ENCODE assay signal across 6 cellular contexts in the genomic region with DNA sequence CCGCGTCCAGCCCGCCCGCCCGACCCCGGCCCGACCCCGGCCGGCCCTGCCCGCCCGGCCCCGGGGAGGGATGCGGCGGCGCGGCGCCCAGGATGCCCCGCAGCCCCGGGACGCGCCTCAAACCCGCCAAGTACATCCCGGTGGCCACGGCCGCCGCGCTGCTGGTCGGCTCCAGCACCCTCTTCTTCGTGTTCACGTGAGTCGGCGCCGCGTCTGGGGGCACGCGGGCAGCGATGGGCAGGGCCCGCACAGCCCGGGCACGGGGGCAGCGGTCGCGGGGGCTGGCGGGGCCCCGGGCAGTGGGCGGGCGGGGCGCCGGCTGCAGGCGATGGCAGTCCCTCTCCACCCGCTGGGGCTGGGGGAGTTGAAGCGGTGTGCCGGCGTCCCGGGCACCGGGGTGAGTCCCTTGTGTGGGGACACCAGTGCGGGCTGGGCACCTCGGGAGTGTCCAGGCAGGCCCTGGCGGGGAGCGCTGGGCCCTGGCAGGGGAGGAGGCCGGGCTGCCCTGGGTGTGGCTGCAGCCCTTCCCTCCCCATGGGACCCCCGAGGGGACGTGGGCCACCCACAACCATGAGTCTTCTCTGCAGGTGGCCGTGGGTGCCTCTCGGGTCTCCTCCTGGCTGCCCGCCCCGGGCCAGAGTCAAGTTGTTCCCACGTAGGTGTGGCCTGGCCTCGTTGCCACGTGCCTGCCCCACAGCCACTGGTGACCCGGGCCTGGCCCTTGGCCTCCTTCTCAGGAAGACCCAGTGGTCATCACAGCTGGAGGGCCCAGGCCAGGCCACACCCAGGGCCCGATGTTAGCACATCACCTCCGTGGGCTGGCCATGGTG. TPM values are rescaled to one million over a fixed set of nuclear protein-coding genes. Genes with fewer than 3 reads are reported as not detected.
DNase-seq lines count a peak whose midpoint lies in the region; ATAC-seq and TF ChIP-seq lines count a peak whose summit lies in the region.

No MANE protein-coding gene starts in this region.

- DNase-seq in AG20443 (ENCODE audit: low spot score) (peak; percentile 58), coronary artery (ENCODE audit: low spot score) (peak; percentile 80), islet precursor cell (no peak), mucosa of gallbladder (ENCODE audit: low spot score) (no peak)

- no peak for TF ChIP-seq CTCF in coronary artery (IDR thresholded peaks at IDR 0.05)
- no peak for TF ChIP-seq CTCF in parathyroid adenoma (IDR thresholded peaks at IDR 0.05)

- H3K4me1 ChIP-seq in parathyroid adenoma, result peaks cover 4% of the 10 kb centered on the region

- peak; percentile 11 for ATAC-seq in HG03442 (IDR thresholded peaks at IDR 0.05; ENCODE audit: unreplicated experiment)

- H3K27me3 ChIP-seq in parathyroid adenoma (ENCODE audit: control insufficient read depth, insufficient read depth, low read length), result no peaks in the 10 kb centered on the region

- H2AFZ ChIP-seq in parathyroid adenoma, result no peak overlapping the region

- H3K36me3 ChIP-seq in parathyroid adenoma (ENCODE audit: control insufficient read depth, insufficient read depth, low read length), result no peaks in the 10 kb centered on the region

- peak overlapping the region; percentile 94 for H3K4me2 ChIP-seq in parathyroid adenoma (ENCODE audit: low read length)

- H3K9ac ChIP-seq in parathyroid adenoma, result no peak overlapping the region

- H3K27ac ChIP-seq in coronary artery, result peak overlapping the region; percentile 60 to 99
- no peak overlapping the region for H3K27ac ChIP-seq in parathyroid adenoma

- peak overlapping the region; percentile 100 for H3K4me3 ChIP-seq in coronary artery
- peak overlapping the region; percentile 54 for H3K4me3 ChIP-seq in parathyroid adenoma (ENCODE audit: low read depth, low read length)

- H3K79me2 ChIP-seq in parathyroid adenoma, result no peaks in the 10 kb centered on the region

- no peaks in the 10 kb centered on the region for H3K9me3 ChIP-seq in parathyroid adenoma (ENCODE audit: control insufficient read depth, low read length)

RNA-seq across cellular contexts. Expression of gene ZDHHC8, which starts 0.5 kb away (rescaled TPM):
- total RNA-seq in mucosa of gallbladder, result 64.8 TPM

RNA-seq across cellular contexts. Expression of gene TRMT2A, which starts 15.0 kb away (rescaled TPM):
- 67.1 TPM for total RNA-seq in mucosa of gallbladder

RNA-seq across cellular contexts. Expression of gene RANBP1, which starts 16.2 kb away (rescaled TPM):
- 62.6 TPM for total RNA-seq in mucosa of gallbladder

RNA-seq across cellular contexts. Expression of gene CCDC188, which starts 18.8 kb away (rescaled TPM):
- total RNA-seq in mucosa of gallbladder, result 0.83 TPM

RNA-seq across cellular contexts. Expression of gene DGCR8, which starts 52.0 kb away (rescaled TPM):
- 38.2 TPM for total RNA-seq in mucosa of gallbladder

Comparison
In these comparisons a context has a peak if more than half of its experiments do, and no peak if none do; other contexts are left out.
1. DNase-seq: peak in AG20443 (single experiment) and coronary artery (single experiment); none in islet precursor cell (single experiment) and mucosa of gallbladder (single experiment).